ENCODE assay signal across 14 cellular contexts in genomic region chr5:1326547-1326902, GRCh38. TPM values are rescaled to one million over a fixed set of nuclear protein-coding genes. Genes with fewer than 3 reads are reported as not detected.
DNase-seq lines count a peak whose midpoint lies in the region; ATAC-seq and TF ChIP-seq lines count a peak whose summit lies in the region.
"Not testable (repeated sequence)": the region's sequence is repeated elsewhere in the genome, so short reads cannot be mapped to it uniquely, and the experiment has no call there.
"Had no signal": no experiment of that assay in that cellular context is flagged by ENCODE, and none has a peak within 500 bp of the region (broad histone marks: within the 10 kb centered on the region; RNA-seq: fewer than 3 reads in every experiment).

No MANE protein-coding gene starts in this region.

- not testable (repeated sequence) for H2AFZ ChIP-seq in DND-41 (ENCODE audit: low read depth, low read length)

- H3K27me3 Mint-ChIP-seq in activated CD4-positive, alpha-beta memory T cell treated with anti-CD3 and anti-CD28 coated beads, Interleukin-2, amount 10 ng/mL, durations not matched to agents 7 days and 5 days; MCF 10A (ENCODE audit: insufficient read depth, unreplicated experiment); mesothelial cell of epicardium (ENCODE audit: low read depth): not testable (repeated sequence)

- TF ChIP-seq EP300 in Ishikawa (IDR thresholded peaks at IDR 0.05; ENCODE audit: borderline replicate concordance); esophagus muscularis mucosa (IDR thresholded peaks at IDR 0.05): not testable (repeated sequence)

- H3K4me3 ChIP-seq in DND-41 (ENCODE audit: low read depth in 1 of 2, low read length in 2 of 2); esophagus muscularis mucosa; spleen: not testable (repeated sequence)

- H3K9ac ChIP-seq in DND-41 (ENCODE audit: low read depth, low read length) = not testable (repeated sequence)

- H3K36me3 ChIP-seq in DND-41 (ENCODE audit: insufficient read depth, low read length) (peaks cover 81% of the 10 kb centered on the region), esophagus muscularis mucosa (peaks cover 53 to 73% (median 71%) of the 10 kb centered on the region in 4 donors), spleen (peaks cover 3 to 91% (median 67%) of the 10 kb centered on the region in 6 donors)

- H4K20me1 ChIP-seq in DND-41 (ENCODE audit: insufficient read depth, low read length) = peaks cover 46% of the 10 kb centered on the region

- not testable (repeated sequence) for H3K27me3 ChIP-seq in DND-41 (ENCODE audit: insufficient read depth, low read length, poor library complexity); esophagus muscularis mucosa; spleen (replicated peaks in 1 of 7)

- not testable (repeated sequence) for ATAC-seq in DND-41 (ENCODE audit: insufficient read depth, low read depth)

- WGBS in esophagus muscularis mucosa = 75% methylated on average over 6 of the region's 6 CpGs
- 67 to 83% (median 81%) methylated on average over 6 of the region's 6 CpGs for WGBS in spleen, 5 donors

- H3K27ac Mint-ChIP-seq in activated CD4-positive, alpha-beta memory T cell treated with anti-CD3 and anti-CD28 coated beads, Interleukin-2, amount 10 ng/mL, durations not matched to agents 7 days and 5 days = peak overlapping the region; percentile 42
- H3K27ac Mint-ChIP-seq in MCF 10A (ENCODE audit: low read depth, unreplicated experiment) = peak overlapping the region; percentile 95
- peak overlapping the region; percentile 90 for H3K27ac Mint-ChIP-seq in mesothelial cell of epicardium

- not testable (repeated sequence) for DNase-seq in DND-41; activated CD4-positive, alpha-beta memory T cell treated with anti-CD3 and anti-CD28 coated beads, Interleukin-2, amount 10 ng/mL, durations not matched to agents 7 days and 5 days; MCF 10A (ENCODE audit: unreplicated experiment); esophagus muscularis mucosa (ENCODE audit: extremely low spot score); mesothelial cell of epicardium (ENCODE audit: low spot score in 2 of 2, unreplicated experiment in 2 of 2)
- peak; percentile 21 for DNase-seq in spleen

- POLR2A ChIA-PET in activated CD4-positive, alpha-beta memory T cell treated with anti-CD3 and anti-CD28 coated beads, Interleukin-2, amount 10 ng/mL, durations not matched to agents 7 days and 5 days (lab: Charles Lee) = interaction anchor here (0.6 to 1.1 kb wide), 2 partner anchors 9 to 174 kb away, joined by 3 read pairs; no protein-coding TSS in a partner anchor
- POLR2A ChIA-PET in MCF 10A (lab: Yijun Ruan, JAX) = interaction anchor here (0.6 to 3.6 kb wide), 6 partner anchors 9 to 1302 kb away, joined by 3 to 18 read pairs (median 5); partner anchors contain the start of gene CLPTM1L

- not testable (repeated sequence) for TF ChIP-seq CTCF in DND-41 (IDR thresholded peaks at IDR 0.05; ENCODE audit: borderline replicate concordance, extremely low read depth, low read length, poor library complexity, severe bottlenecking); MCF 10A (IDR thresholded peaks at IDR 0.05; ENCODE audit: unreplicated experiment); esophagus muscularis mucosa (IDR thresholded peaks at IDR 0.05); mesothelial cell of epicardium (IDR thresholded peaks at IDR 0.05; ENCODE audit: unreplicated experiment); spleen (IDR thresholded peaks at IDR 0.05 in 8 of 11, conservative IDR thresholded peaks at IDR 0.05 in 3 of 11)

- not testable (repeated sequence) for H3K4me2 ChIP-seq in DND-41 (ENCODE audit: insufficient read depth, low read length)

- peaks cover 64% of the 10 kb centered on the region for H3K79me2 ChIP-seq in DND-41 (ENCODE audit: insufficient read depth, low read length)

- peaks cover 33% of the 10 kb centered on the region for H3K36me3 Mint-ChIP-seq in activated CD4-positive, alpha-beta memory T cell treated with anti-CD3 and anti-CD28 coated beads, Interleukin-2, amount 10 ng/mL, durations not matched to agents 7 days and 5 days (ENCODE audit: low read depth)
- H3K36me3 Mint-ChIP-seq in MCF 10A (ENCODE audit: insufficient read depth, unreplicated experiment) (peaks cover 53% of the 10 kb centered on the region), mesothelial cell of epicardium (peaks cover 58% of the 10 kb centered on the region)

- peak overlapping the region; percentile 13; the same call in 1 of the 2 replicates for H3K27ac ChIP-seq in DND-41 (ENCODE audit: low read length)
- H3K27ac ChIP-seq in esophagus muscularis mucosa (replicated peaks in 1 of 4) = peak overlapping the region in 3 of 4 donors; percentile 28 to 73 (median 44)
- peak overlapping the region in 1 of 8 donors; percentile 21 for H3K27ac ChIP-seq in spleen

- not testable (repeated sequence) for TF ChIP-seq POLR2A in esophagus muscularis mucosa (IDR thresholded peaks at IDR 0.05; ENCODE audit: low read depth); spleen (IDR thresholded peaks at IDR 0.05)

- not testable (repeated sequence) for H3K4me1 Mint-ChIP-seq in activated CD4-positive, alpha-beta memory T cell treated with anti-CD3 and anti-CD28 coated beads, Interleukin-2, amount 10 ng/mL, durations not matched to agents 7 days and 5 days; mesothelial cell of epicardium
- peaks cover 47% of the 10 kb centered on the region for H3K4me1 Mint-ChIP-seq in MCF 10A (ENCODE audit: insufficient read depth, unreplicated experiment)

- H3K4me1 ChIP-seq in DND-41 (ENCODE audit: insufficient read depth, low read length) (peaks cover 24% of the 10 kb centered on the region), esophagus muscularis mucosa (peaks cover 0 to 23% (median 11%) of the 10 kb centered on the region in 4 donors)
- H3K4me1 ChIP-seq in spleen = not testable (repeated sequence)

- TF ChIP-seq RAD21 in Ishikawa (IDR thresholded peaks at IDR 0.05; ENCODE audit: low read depth) = not testable (repeated sequence)

- not testable (repeated sequence) for BruUV-seq in MCF 10A (replicated peaks; lab: Mats Ljungman, UMichigan)

- H3K4me3 Mint-ChIP-seq in activated CD4-positive, alpha-beta memory T cell treated with anti-CD3 and anti-CD28 coated beads, Interleukin-2, amount 10 ng/mL, durations not matched to agents 7 days and 5 days; mesothelial cell of epicardium: not testable (repeated sequence)
- H3K4me3 Mint-ChIP-seq in MCF 10A (ENCODE audit: unreplicated experiment) = peak overlapping the region; percentile 61

- not testable (repeated sequence) for H3K9me3 ChIP-seq in DND-41 (ENCODE audit: insufficient read depth, low read length, severe bottlenecking); esophagus muscularis mucosa; spleen

- CTCF ChIA-PET in activated CD4-positive, alpha-beta memory T cell treated with anti-CD3 and anti-CD28 coated beads, Interleukin-2, amount 10 ng/mL, durations not matched to agents 7 days and 5 days (lab: Charles Lee) = interaction anchor here (1.0 to 1.9 kb wide), 3 partner anchors 11 to 72 kb away, joined by 3 to 5 read pairs (median 4); no protein-coding TSS in a partner anchor
- CTCF ChIA-PET in MCF 10A (lab: Yijun Ruan, JAX) = interaction anchor here (0.6 to 1.3 kb wide), 5 partner anchors 8 to 408 kb away, joined by 3 to 4 read pairs (median 3); no protein-coding TSS in a partner anchor

- intact Hi-C loops in MCF 10A (cut with micrococcal nuclease); esophagus muscularis mucosa (cut with DNase I); spleen (cut with DNase I; ENCODE audit: low total_unique reads): not testable (repeated sequence)

- H3K9me3 Mint-ChIP-seq in activated CD4-positive, alpha-beta memory T cell treated with anti-CD3 and anti-CD28 coated beads, Interleukin-2, amount 10 ng/mL, durations not matched to agents 7 days and 5 days = not testable (repeated sequence)
- H3K9me3 Mint-ChIP-seq in MCF 10A (ENCODE audit: unreplicated experiment) (peaks cover 17% of the 10 kb centered on the region), mesothelial cell of epicardium (peaks cover 23% of the 10 kb centered on the region)

TF ChIP-seq in Ishikawa, 13 proteins besides CTCF, POLR2A, EP300 and RAD21:
- 0 out of 2 replicates have a peak, but pooled peaks have one; percentile 18 for TF ChIP-seq TAF1 (IDR thresholded peaks at IDR 0.05; ENCODE audit: low read depth)

RNA-seq across cellular contexts. Expression of gene CLPTM1L, which starts 18.4 kb away (rescaled TPM):
- 100 to 1,000 TPM in 1 of 2 experiments, 10 to 100 TPM in 1; 99.7 to 101 TPM for total RNA-seq in activated CD4-positive, alpha-beta memory T cell treated with anti-CD3 and anti-CD28 coated beads, Interleukin-2, amount 10 ng/mL, durations not matched to agents 7 days and 5 days
- 116 and 128 TPM in 2 replicates for total RNA-seq in MCF 10A (2022)
- 100 to 1,000 TPM in 3 of 4 donors, 10 to 100 TPM in 1; 96.9 to 139 (median 126) TPM for total RNA-seq in esophagus muscularis mucosa
- total RNA-seq in mesothelial cell of epicardium = 79.3 to 83.9 TPM (median 83.7 TPM) in 3 replicates
- 100 to 1,000 TPM in 3 of 7 donors, 10 to 100 TPM in 4; 87.2 to 118 (median 99.9) TPM for total RNA-seq in spleen
- 10 to 100 TPM; 39.7 to 55.6 (median 45.1) TPM for polyA plus RNA-seq in spleen

RNA-seq across cellular contexts. Expression of gene TERT, which starts 31.7 kb away (rescaled TPM):
- 1 to 10 TPM; 2.1 to 2.2 TPM for total RNA-seq in activated CD4-positive, alpha-beta memory T cell treated with anti-CD3 and anti-CD28 coated beads, Interleukin-2, amount 10 ng/mL, durations not matched to agents 7 days and 5 days
- 0.16 TPM in 1 of 2 replicates, not detected in the other for total RNA-seq in MCF 10A (2022)
- not detected for total RNA-seq in esophagus muscularis mucosa
- total RNA-seq in mesothelial cell of epicardium = 0.16 to 0.33 TPM (median 0.20 TPM) in 3 replicates
- total RNA-seq in spleen = 1 to 10 TPM in 2 of 7 donors, under 1 TPM in 3, not detected in 2; 0.16 to 5.3 (median 0.43) TPM
- polyA plus RNA-seq in spleen = under 1 TPM; 0.09 to 0.53 (median 0.19) TPM
- total RNA-seq: body of pancreas, epithelial cell of proximal tubule, fibroblast of villous mesenchyme, omental fat pad, RPMI7951, urinary bladder had no signal
- polyA plus RNA-seq: adrenal gland, urinary bladder had no signal

Comparison
In these comparisons a context has a peak if more than half of its experiments do, and no peak if none do; other contexts are left out.
1. H3K27ac Mint-ChIP-seq: peak in every context shown above with its lines; median percentile 95 in MCF 10A; 90 in mesothelial cell of epicardium; 42 in activated CD4-positive, alpha-beta memory T cell treated with anti-CD3 and anti-CD28 coated beads, Interleukin-2, amount 10 ng/mL, durations not matched to agents 7 days and 5 days.